In genomic region chr1:247638781-247639180, GRCh38 we compare ENCODE assay signal across 1 cellular context.
TF ChIP-seq lines count a peak whose summit lies in the region.

No MANE protein-coding gene starts in this region.

TF ChIP-seq in H1, 55 proteins besides CTCF, POLR2A, EP300 and RAD21:
- no peak for TF ChIP-seq SIRT6 (IDR thresholded peaks at IDR 0.05; ENCODE audit: low read length)
- TF ChIP-seq SIX5 (IDR thresholded peaks at IDR 0.05; ENCODE audit: low read depth, low read length): no peak
- TF ChIP-seq PHF8 (conservative IDR thresholded peaks at IDR 0.05; ENCODE audit: low read depth, low read length): no peak
- TF ChIP-seq RNF2 (IDR thresholded peaks at IDR 0.05; ENCODE audit: borderline replicate concordance, low read depth, low read length, missing control alignments, poor library complexity, severe bottlenecking): no peak
- TF ChIP-seq FOSL1 (IDR thresholded peaks at IDR 0.05; ENCODE audit: insufficient read depth, low read depth, low read length): no peak
- no peak for TF ChIP-seq SRF (IDR thresholded peaks at IDR 0.05; ENCODE audit: low read depth, low read length)
- no peak for TF ChIP-seq CTBP2 (IDR thresholded peaks at IDR 0.05; ENCODE audit: borderline replicate concordance, insufficient read depth, insufficient read length, low read length)
- no peak for TF ChIP-seq HDAC6 (IDR thresholded peaks at IDR 0.05; ENCODE audit: low read depth, low read length)
- TF ChIP-seq MAX (IDR thresholded peaks at IDR 0.05): no peak
- TF ChIP-seq TCF12 (IDR thresholded peaks at IDR 0.05; ENCODE audit: low read depth, low read length): no peak
TF ChIP-seq in H1: peak in this region for 0.
